8 cellular contexts compared by ENCODE assay signal in the genomic region with DNA sequence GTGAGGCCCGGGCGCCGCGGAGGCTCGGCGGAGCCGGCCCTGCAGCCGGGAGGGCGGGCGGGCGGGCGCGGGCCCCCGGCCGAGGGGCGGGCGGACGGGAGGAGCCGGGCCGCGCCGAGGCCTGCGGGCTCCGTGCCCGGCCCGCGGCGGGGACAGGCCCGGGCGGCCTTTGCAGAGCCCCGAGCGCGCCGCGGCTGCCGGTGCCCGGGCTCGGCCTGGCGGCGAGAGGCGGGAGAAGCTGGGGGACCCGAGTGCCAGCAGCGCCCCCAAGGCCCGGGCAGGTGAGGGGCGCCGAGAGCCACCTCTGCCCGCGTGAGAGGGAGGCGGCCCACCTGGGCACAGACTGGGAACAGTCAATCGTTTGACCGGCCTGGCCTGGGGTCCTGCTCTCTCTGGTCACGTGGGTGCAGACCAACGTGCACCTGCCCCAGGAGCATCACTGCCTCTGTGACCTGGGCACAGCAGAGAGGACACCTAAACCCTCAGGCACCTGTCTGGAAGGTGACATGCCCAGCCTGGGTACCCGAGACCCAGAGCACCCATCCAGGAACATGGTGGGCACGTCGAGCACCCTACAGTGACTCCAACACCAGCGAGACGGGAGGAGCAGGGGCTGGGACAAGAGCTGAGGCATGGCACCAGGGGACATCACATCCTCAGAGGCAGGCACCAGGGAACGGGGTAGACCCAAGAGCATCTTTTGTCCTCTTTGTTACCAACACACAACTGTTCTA. TPM values are rescaled to one million over a fixed set of nuclear protein-coding genes. Genes with fewer than 3 reads are reported as not detected.
DNase-seq lines count a peak whose midpoint lies in the region; ATAC-seq and TF ChIP-seq lines count a peak whose summit lies in the region.

No MANE protein-coding gene starts in this region.

- peaks cover 20% of the 10 kb centered on the region for H3K4me1 ChIP-seq in KMS-11 (ENCODE audit: low read depth, poor library complexity, severe bottlenecking)
- H3K4me1 ChIP-seq in parathyroid adenoma, result peaks cover 3% of the 10 kb centered on the region

- peaks cover 9% of the 10 kb centered on the region for H3K36me3 Mint-ChIP-seq in glutamatergic neuron (ENCODE audit: unreplicated experiment)

- peak overlapping the region; percentile 89 for H3K27ac Mint-ChIP-seq in glutamatergic neuron (ENCODE audit: unreplicated experiment)

- no peaks in the 10 kb centered on the region for H3K36me3 ChIP-seq in KMS-11 (ENCODE audit: insufficient read depth)
- H3K36me3 ChIP-seq in parathyroid adenoma (ENCODE audit: control insufficient read depth, insufficient read depth, low read length), result no peaks in the 10 kb centered on the region

- H3K9me3 Mint-ChIP-seq in glutamatergic neuron (ENCODE audit: unreplicated experiment), result peaks cover 7% of the 10 kb centered on the region

- H4K20me1 ChIP-seq in KMS-11 (ENCODE audit: insufficient read depth), result no peaks in the 10 kb centered on the region

- H3K4me2 ChIP-seq in KMS-11 (peak overlapping the region; percentile 78), parathyroid adenoma (ENCODE audit: low read length) (peak overlapping the region; percentile 84)

- H3K27me3 Mint-ChIP-seq in glutamatergic neuron (ENCODE audit: unreplicated experiment), result no peaks in the 10 kb centered on the region

- TF ChIP-seq POLR2A in GM18505 (IDR thresholded peaks at IDR 0.05; ENCODE audit: borderline replicate concordance, extremely low read depth, insufficient read depth, insufficient read length), result no peak

- ATAC-seq in HG02588 (IDR thresholded peaks at IDR 0.05; ENCODE audit: unreplicated experiment) (no peak), GM18505 (IDR thresholded peaks at IDR 0.05; ENCODE audit: unreplicated experiment) (no peak), GM18858 (IDR thresholded peaks at IDR 0.05; ENCODE audit: unreplicated experiment) (no peak)

- H3K9me3 ChIP-seq in parathyroid adenoma (ENCODE audit: control insufficient read depth, low read length), result no peaks in the 10 kb centered on the region

- peak overlapping the region; percentile 78 for H2AFZ ChIP-seq in KMS-11 (ENCODE audit: low read depth)
- H2AFZ ChIP-seq in parathyroid adenoma, result peak overlapping the region; percentile 87

- H3K27me3 ChIP-seq in KMS-11 (ENCODE audit: insufficient read depth, low read depth) (no peaks in the 10 kb centered on the region), parathyroid adenoma (ENCODE audit: control insufficient read depth, insufficient read depth, low read length) (no peaks in the 10 kb centered on the region)

- peak overlapping the region; percentile 61 for H3K27ac ChIP-seq in C4-2B
- no peak overlapping the region for H3K27ac ChIP-seq in KMS-11
- H3K27ac ChIP-seq in parathyroid adenoma, result no peak overlapping the region

- DNase-seq in activated gamma-delta T cell (lab: John Stamatoyannopoulos, UW), result peak; percentile 23
- no peak for DNase-seq in glutamatergic neuron

- H3K79me2 ChIP-seq in KMS-11 (ENCODE audit: insufficient read depth, low read depth) (no peaks in the 10 kb centered on the region), parathyroid adenoma (no peaks in the 10 kb centered on the region)

- peak overlapping the region; percentile 62; the same call in 1 of the 2 replicates for H3K9ac ChIP-seq in KMS-11
- H3K9ac ChIP-seq in parathyroid adenoma, result no peak overlapping the region

- H3K4me1 Mint-ChIP-seq in glutamatergic neuron (ENCODE audit: low read depth, unreplicated experiment), result peaks cover 33% of the 10 kb centered on the region

- H3K4me3 Mint-ChIP-seq in glutamatergic neuron (ENCODE audit: unreplicated experiment), result peak overlapping the region; percentile 87

- H3K4me3 ChIP-seq in KMS-11 (IDR thresholded peaks at IDR 0.05; ENCODE audit: insufficient read depth, low read depth, low read length), result no peak overlapping the region
- H3K4me3 ChIP-seq in parathyroid adenoma (ENCODE audit: low read depth, low read length), result peak overlapping the region; percentile 61

- no peak for TF ChIP-seq CTCF in C4-2B (conservative IDR thresholded peaks at IDR 0.05)
- no peak for TF ChIP-seq CTCF in KMS-11 (conservative IDR thresholded peaks at IDR 0.05; ENCODE audit: low read depth, low read length)
- TF ChIP-seq CTCF in glutamatergic neuron (IDR thresholded peaks at IDR 0.05; ENCODE audit: partially characterized antibody, unreplicated experiment), result no peak
- TF ChIP-seq CTCF in parathyroid adenoma (IDR thresholded peaks at IDR 0.05), result no peak

RNA-seq across cellular contexts. Expression of gene MVB12B, which starts 0.6 kb away (rescaled TPM):
- 41.1 TPM for total RNA-seq in glutamatergic neuron (ENCODE audit: unreplicated experiment)
